ENCODE assay signal across 8 cellular contexts in the genomic region with DNA sequence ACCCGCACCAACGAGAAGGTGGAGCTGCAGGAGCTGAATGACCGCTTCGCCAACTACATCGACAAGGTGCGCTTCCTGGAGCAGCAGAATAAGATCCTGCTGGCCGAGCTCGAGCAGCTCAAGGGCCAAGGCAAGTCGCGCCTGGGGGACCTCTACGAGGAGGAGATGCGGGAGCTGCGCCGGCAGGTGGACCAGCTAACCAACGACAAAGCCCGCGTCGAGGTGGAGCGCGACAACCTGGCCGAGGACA. TPM values are rescaled to one million over a fixed set of nuclear protein-coding genes. Genes with fewer than 3 reads are reported as not detected.
DNase-seq lines count a peak whose midpoint lies in the region; TF ChIP-seq lines count a peak whose summit lies in the region.

No MANE protein-coding gene starts in this region.

- H3K4me3 ChIP-seq in OCI-LY3 (ENCODE audit: low read length) = peak overlapping the region; percentile 97
- peak overlapping the region; percentile 50 to 96 for H3K4me3 ChIP-seq in esophagus (ENCODE audit: low read depth in 1 of 2, low read length in 2 of 2)

- H3K79me2 ChIP-seq in OCI-LY3 (ENCODE audit: low read length) = peaks cover 47% of the 10 kb centered on the region

- no peak for TF ChIP-seq CTCF in OCI-LY3 (IDR thresholded peaks at IDR 0.05; ENCODE audit: low read depth, low read length)

- H3K4me1 ChIP-seq in OCI-LY3 (ENCODE audit: low read length) (peaks cover 37% of the 10 kb centered on the region), esophagus (ENCODE audit: control insufficient read depth in 2 of 2, insufficient read depth in 2 of 2, low read length in 1 of 2) (peaks cover 0 to 12% of the 10 kb centered on the region in 2 donors)

- H3K4me1 Mint-ChIP-seq in activated CD4-positive, alpha-beta T cell treated with anti-CD3 and anti-CD28 coated beads, Interleukin-2, amount 10 ng/mL, durations not matched to agents 7 days and 5 days = peaks cover 62% of the 10 kb centered on the region

- H3K36me3 ChIP-seq in OCI-LY3 (replicated peaks; ENCODE audit: low read depth, low read length) = peaks cover 37% of the 10 kb centered on the region
- peaks cover 0 to 9% of the 10 kb centered on the region in 2 donors for H3K36me3 ChIP-seq in esophagus (ENCODE audit: control insufficient read depth in 2 of 2, insufficient read depth in 2 of 2, low read length in 1 of 2)

- H3K36me3 Mint-ChIP-seq in activated CD4-positive, alpha-beta T cell treated with anti-CD3 and anti-CD28 coated beads, Interleukin-2, amount 10 ng/mL, durations not matched to agents 7 days and 5 days (ENCODE audit: low read depth) = peaks cover 56% of the 10 kb centered on the region

- H4K20me1 ChIP-seq in OCI-LY3 (ENCODE audit: insufficient read depth, low read length) = peaks cover 37% of the 10 kb centered on the region

- POLR2A ChIA-PET in activated CD4-positive, alpha-beta T cell treated with anti-CD3 and anti-CD28 coated beads, Interleukin-2, amount 10 ng/mL, durations not matched to agents 7 days and 5 days (lab: Charles Lee) = interaction anchor here (1.0 to 2.2 kb wide), 5 partner anchors 8 to 414 kb away, joined by 3 to 20 read pairs (median 4); partner anchors contain the start of gene STAM

- H3K27me3 ChIP-seq in OCI-LY3 (ENCODE audit: low read depth, low read length) = no peaks in the 10 kb centered on the region
- peaks cover 0 to 3% of the 10 kb centered on the region in 2 donors for H3K27me3 ChIP-seq in esophagus (ENCODE audit: control insufficient read depth in 1 of 2, insufficient read depth in 2 of 2, low read length in 2 of 2)

- peak overlapping the region; percentile 100 for H3K9ac ChIP-seq in OCI-LY3 (ENCODE audit: low read length)

- H3K27me3 Mint-ChIP-seq in activated CD4-positive, alpha-beta T cell treated with anti-CD3 and anti-CD28 coated beads, Interleukin-2, amount 10 ng/mL, durations not matched to agents 7 days and 5 days = peaks cover 2% of the 10 kb centered on the region

- H3K9me3 ChIP-seq in OCI-LY3 (ENCODE audit: insufficient read depth, low read length) (no peaks in the 10 kb centered on the region), esophagus (ENCODE audit: control insufficient read depth in 2 of 2, insufficient read depth in 1 of 2, low read depth in 1 of 2, low read length in 1 of 2) (peaks cover 0 to 6% of the 10 kb centered on the region in 2 donors)

- H3K27ac Mint-ChIP-seq in activated CD4-positive, alpha-beta T cell treated with anti-CD3 and anti-CD28 coated beads, Interleukin-2, amount 10 ng/mL, durations not matched to agents 7 days and 5 days = peak overlapping the region; percentile 100

- no peaks in the 10 kb centered on the region for H3K9me3 Mint-ChIP-seq in activated CD4-positive, alpha-beta T cell treated with anti-CD3 and anti-CD28 coated beads, Interleukin-2, amount 10 ng/mL, durations not matched to agents 7 days and 5 days

- H3K27ac ChIP-seq in OCI-LY3 (ENCODE audit: low read length) (peak overlapping the region; percentile 97), esophagus (ENCODE audit: low read depth in 2 of 2, low read length in 1 of 2) (peak overlapping the region; percentile 90 to 97)

- H2AFZ ChIP-seq in OCI-LY3 (ENCODE audit: low read depth, low read length) = no peak overlapping the region

- WGBS in esophagus, 2 donors = 0 to 1% methylated on average over 21 of the region's 21 CpGs

- peak overlapping the region; percentile 87 for H3K4me2 ChIP-seq in OCI-LY3 (ENCODE audit: low read length)

- no peak for DNase-seq in activated CD4-positive, alpha-beta T cell treated with anti-CD3 and anti-CD28 coated beads, Interleukin-2, amount 10 ng/mL, durations not matched to agents 7 days and 5 days
- no peak for DNase-seq in activated CD4-positive, alpha-beta T cell treated with anti-CD3 and anti-CD28 coated beads for 1 hour
- DNase-seq in retina (peak; percentile 84), GF-D8 (lab: John Stamatoyannopoulos, UW) (no peak), NCI-H1417 treated with DMSO at 0.1 percent for 48 hours (lab: John Stamatoyannopoulos, UW) (no peak), NCI-H526 treated with DMSO at 0.1 percent for 48 hours (lab: John Stamatoyannopoulos, UW) (no peak)

- H3K4me3 Mint-ChIP-seq in activated CD4-positive, alpha-beta T cell treated with anti-CD3 and anti-CD28 coated beads, Interleukin-2, amount 10 ng/mL, durations not matched to agents 7 days and 5 days = peak overlapping the region; percentile 99

- CTCF ChIA-PET in activated CD4-positive, alpha-beta T cell treated with anti-CD3 and anti-CD28 coated beads, Interleukin-2, amount 10 ng/mL, durations not matched to agents 7 days and 5 days (lab: Charles Lee) = interaction anchor here (0.7 to 2.6 kb wide), 12 partner anchors 9 to 416 kb away, joined by 3 to 13 read pairs (median 4); partner anchors contain the start of genes RSU1 and TRDMT1

RNA-seq across cellular contexts. Expression of gene VIM, which starts 1.6 kb away (rescaled TPM):
- 1,000 to 10,000 TPM; 2,713 to 2,904 TPM for total RNA-seq in activated CD4-positive, alpha-beta T cell treated with anti-CD3 and anti-CD28 coated beads, Interleukin-2, amount 10 ng/mL, durations not matched to agents 7 days and 5 days
- 100 to 1,000 TPM in 1 of 2 donors, 10 to 100 TPM in 1; 70.1 to 174 TPM for polyA plus RNA-seq in esophagus

RNA-seq across cellular contexts. Expression of gene TRDMT1, which starts 28.2 kb away (rescaled TPM):
- total RNA-seq in activated CD4-positive, alpha-beta T cell treated with anti-CD3 and anti-CD28 coated beads, Interleukin-2, amount 10 ng/mL, durations not matched to agents 7 days and 5 days = 10 to 100 TPM; 14.1 to 17.2 TPM
- polyA plus RNA-seq in esophagus = 1 to 10 TPM in 1 of 2 donors, under 1 TPM in 1; 0.81 to 1.2 TPM
